1 cellular context compared by ENCODE assay signal in the genomic region with DNA sequence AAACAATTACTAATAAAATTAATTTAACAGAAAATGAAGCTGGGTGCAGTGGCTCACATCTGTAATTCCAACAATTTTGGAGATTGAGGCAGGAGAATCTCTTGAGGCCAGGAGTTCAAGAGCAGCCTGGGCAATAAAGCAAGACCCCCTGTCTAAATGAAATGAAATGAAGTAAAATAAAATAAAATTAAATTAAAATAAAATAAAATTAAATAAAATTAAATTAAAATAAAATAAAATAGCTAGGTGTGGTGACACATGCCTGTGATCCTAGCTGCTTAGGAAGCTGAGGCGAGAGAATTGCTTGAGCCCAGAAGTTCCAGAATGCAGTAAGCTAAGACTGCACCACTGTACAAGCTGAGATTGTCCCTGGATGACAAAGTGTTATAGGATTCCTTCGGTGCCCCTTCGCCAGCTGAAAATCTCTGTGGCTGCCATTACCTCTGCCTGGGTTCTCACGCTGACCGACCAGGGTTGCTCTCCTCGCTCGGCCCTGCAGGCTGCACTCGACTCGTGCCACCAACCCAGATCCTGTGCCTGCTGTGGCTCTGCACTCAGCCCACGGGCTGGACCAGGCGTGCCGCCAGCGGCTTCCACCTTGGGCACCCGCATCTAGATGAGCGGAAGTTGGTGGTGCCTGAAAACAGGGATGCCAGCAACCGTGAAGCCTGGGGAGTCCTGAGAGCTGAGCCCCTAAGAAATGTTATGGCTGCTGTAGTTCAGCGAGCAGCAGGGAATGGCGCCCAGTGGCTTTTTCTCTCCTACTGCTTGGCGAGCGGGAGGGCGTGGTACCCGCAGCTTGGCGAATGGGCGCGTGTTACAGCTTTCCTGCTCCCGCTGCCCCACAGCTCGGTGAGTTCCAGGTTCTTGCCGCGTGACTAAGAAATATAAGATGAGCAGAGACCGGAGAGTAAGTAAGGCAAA.
TF ChIP-seq lines count a peak whose summit lies in the region.

No MANE protein-coding gene starts in this region.

TF ChIP-seq in H1, 55 proteins besides CTCF, POLR2A, EP300 and RAD21 (continued from another document):
- TF ChIP-seq RFX5 (IDR thresholded peaks at IDR 0.05; ENCODE audit: borderline replicate concordance, low read depth, low read length), result no peak
- TF ChIP-seq, protein P1, sequence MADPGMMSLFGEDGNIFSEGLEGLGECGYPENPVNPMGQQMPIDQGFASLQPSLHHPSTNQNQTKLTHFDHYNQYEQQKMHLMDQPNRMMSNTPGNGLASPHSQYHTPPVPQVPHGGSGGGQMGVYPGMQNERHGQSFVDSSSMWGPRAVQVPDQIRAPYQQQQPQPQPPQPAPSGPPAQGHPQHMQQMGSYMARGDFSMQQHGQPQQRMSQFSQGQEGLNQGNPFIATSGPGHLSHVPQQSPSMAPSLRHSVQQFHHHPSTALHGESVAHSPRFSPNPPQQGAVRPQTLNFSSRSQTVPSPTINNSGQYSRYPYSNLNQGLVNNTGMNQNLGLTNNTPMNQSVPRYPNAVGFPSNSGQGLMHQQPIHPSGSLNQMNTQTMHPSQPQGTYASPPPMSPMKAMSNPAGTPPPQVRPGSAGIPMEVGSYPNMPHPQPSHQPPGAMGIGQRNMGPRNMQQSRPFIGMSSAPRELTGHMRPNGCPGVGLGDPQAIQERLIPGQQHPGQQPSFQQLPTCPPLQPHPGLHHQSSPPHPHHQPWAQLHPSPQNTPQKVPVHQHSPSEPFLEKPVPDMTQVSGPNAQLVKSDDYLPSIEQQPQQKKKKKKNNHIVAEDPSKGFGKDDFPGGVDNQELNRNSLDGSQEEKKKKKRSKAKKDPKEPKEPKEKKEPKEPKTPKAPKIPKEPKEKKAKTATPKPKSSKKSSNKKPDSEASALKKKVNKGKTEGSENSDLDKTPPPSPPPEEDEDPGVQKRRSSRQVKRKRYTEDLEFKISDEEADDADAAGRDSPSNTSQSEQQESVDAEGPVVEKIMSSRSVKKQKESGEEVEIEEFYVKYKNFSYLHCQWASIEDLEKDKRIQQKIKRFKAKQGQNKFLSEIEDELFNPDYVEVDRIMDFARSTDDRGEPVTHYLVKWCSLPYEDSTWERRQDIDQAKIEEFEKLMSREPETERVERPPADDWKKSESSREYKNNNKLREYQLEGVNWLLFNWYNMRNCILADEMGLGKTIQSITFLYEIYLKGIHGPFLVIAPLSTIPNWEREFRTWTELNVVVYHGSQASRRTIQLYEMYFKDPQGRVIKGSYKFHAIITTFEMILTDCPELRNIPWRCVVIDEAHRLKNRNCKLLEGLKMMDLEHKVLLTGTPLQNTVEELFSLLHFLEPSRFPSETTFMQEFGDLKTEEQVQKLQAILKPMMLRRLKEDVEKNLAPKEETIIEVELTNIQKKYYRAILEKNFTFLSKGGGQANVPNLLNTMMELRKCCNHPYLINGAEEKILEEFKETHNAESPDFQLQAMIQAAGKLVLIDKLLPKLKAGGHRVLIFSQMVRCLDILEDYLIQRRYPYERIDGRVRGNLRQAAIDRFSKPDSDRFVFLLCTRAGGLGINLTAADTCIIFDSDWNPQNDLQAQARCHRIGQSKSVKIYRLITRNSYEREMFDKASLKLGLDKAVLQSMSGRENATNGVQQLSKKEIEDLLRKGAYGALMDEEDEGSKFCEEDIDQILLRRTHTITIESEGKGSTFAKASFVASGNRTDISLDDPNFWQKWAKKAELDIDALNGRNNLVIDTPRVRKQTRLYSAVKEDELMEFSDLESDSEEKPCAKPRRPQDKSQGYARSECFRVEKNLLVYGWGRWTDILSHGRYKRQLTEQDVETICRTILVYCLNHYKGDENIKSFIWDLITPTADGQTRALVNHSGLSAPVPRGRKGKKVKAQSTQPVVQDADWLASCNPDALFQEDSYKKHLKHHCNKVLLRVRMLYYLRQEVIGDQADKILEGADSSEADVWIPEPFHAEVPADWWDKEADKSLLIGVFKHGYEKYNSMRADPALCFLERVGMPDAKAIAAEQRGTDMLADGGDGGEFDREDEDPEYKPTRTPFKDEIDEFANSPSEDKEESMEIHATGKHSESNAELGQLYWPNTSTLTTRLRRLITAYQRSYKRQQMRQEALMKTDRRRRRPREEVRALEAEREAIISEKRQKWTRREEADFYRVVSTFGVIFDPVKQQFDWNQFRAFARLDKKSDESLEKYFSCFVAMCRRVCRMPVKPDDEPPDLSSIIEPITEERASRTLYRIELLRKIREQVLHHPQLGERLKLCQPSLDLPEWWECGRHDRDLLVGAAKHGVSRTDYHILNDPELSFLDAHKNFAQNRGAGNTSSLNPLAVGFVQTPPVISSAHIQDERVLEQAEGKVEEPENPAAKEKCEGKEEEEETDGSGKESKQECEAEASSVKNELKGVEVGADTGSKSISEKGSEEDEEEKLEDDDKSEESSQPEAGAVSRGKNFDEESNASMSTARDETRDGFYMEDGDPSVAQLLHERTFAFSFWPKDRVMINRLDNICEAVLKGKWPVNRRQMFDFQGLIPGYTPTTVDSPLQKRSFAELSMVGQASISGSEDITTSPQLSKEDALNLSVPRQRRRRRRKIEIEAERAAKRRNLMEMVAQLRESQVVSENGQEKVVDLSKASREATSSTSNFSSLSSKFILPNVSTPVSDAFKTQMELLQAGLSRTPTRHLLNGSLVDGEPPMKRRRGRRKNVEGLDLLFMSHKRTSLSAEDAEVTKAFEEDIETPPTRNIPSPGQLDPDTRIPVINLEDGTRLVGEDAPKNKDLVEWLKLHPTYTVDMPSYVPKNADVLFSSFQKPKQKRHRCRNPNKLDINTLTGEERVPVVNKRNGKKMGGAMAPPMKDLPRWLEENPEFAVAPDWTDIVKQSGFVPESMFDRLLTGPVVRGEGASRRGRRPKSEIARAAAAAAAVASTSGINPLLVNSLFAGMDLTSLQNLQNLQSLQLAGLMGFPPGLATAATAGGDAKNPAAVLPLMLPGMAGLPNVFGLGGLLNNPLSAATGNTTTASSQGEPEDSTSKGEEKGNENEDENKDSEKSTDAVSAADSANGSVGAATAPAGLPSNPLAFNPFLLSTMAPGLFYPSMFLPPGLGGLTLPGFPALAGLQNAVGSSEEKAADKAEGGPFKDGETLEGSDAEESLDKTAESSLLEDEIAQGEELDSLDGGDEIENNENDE (IDR thresholded peaks at IDR 0.05; ENCODE audit: insufficient replicate concordance, low read length), result no peak
- TF ChIP-seq HDAC6 (IDR thresholded peaks at IDR 0.05; ENCODE audit: low read depth, low read length), result no peak
